25 cellular contexts compared by ENCODE assay signal in genomic region chr11:119599864-119600593, GRCh38.
DNase-seq lines count a peak whose midpoint lies in the region; ATAC-seq and TF ChIP-seq lines count a peak whose summit lies in the region.
"Had no signal": no experiment of that assay in that cellular context is flagged by ENCODE, and none has a peak within 500 bp of the region (broad histone marks: within the 10 kb centered on the region; RNA-seq: fewer than 3 reads in every experiment).

No MANE protein-coding gene starts in this region.

- TF ChIP-seq RAD21 in IMR-90 (IDR thresholded peaks at IDR 0.05; ENCODE audit: low read length) = no peak

- no peak for TF ChIP-seq CTCF in IMR-90 (conservative IDR thresholded peaks at IDR 0.05; ENCODE audit: low read depth, low read length)

- H3K9me3 ChIP-seq in BLaER1 = no peaks in the 10 kb centered on the region
- no peaks in the 10 kb centered on the region for H3K9me3 ChIP-seq in IMR-90 (ENCODE audit: control insufficient read depth, insufficient read depth, low read length)
- H3K9me3 ChIP-seq: gastroesophageal sphincter, pancreas, upper lobe of right lung had no signal

- H3K4me3 ChIP-seq in BLaER1 (no peak overlapping the region), IMR-90 (ENCODE audit: insufficient read depth, low read depth, low read length) (no peak overlapping the region)
- H3K4me3 ChIP-seq: gastroesophageal sphincter, pancreas, upper lobe of right lung had no signal

- in situ Hi-C loops in IMR-90 (cut with MboI; ENCODE audit: low sequenced_read_pairs) = no loop called here

- dilution Hi-C loops in IMR-90 (cut with HindIII; ENCODE audit: low sequenced_read_pairs, unreplicated experiment) = no loop called here

- no peak overlapping the region for H2AFZ ChIP-seq in IMR-90 (replicated peaks; ENCODE audit: low read length, poor library complexity)

- CTCF ChIA-PET in IMR-90 (lab: Yijun Ruan, JAX) = interaction anchor here (0.6 kb wide), 1 partner anchor 216 kb away, joined by 5 read pairs; no protein-coding TSS in a partner anchor

- no peak overlapping the region for H3K56ac ChIP-seq in IMR-90 (ENCODE audit: extremely low read depth, insufficient read depth, low read length)

- 92% methylated on average over 2 of the region's 12 CpGs; no CpG with 5 or more reads in 1 of the 2 experiments for WGBS in IMR-90 (ENCODE audit: extremely low coverage in 2 of 2, insufficient read length in 1 of 2), 2 experiments

- DNase-seq in GM19238 (ENCODE audit: insufficient read length, low spot score) (peak; percentile 41), IMR-90 (peak; percentile 15), NCI-H345 treated with DMSO at 0.1 percent for 48 hours (lab: John Stamatoyannopoulos, UW; ENCODE audit: unreplicated experiment) (no peak)
- DNase-seq: activated CD8-positive, alpha-beta T cell treated with anti-CD3 and anti-CD28 coated beads for 36 hours; activated naive CD4-positive, alpha-beta T cell treated with anti-CD3 and anti-CD28 coated beads for 36 hours; activated T-cell treated with anti-CD3 and anti-CD28 coated beads, Interleukin-2, amount 50 U/mL, for 1 hour; anterior cingulate cortex; C1 segment of cervical spinal cord; erythroblast; GDM1; kidney glomerular epithelial cell; naive B cell; NCI-H774; pancreas; stimulated activated CD4-positive, alpha-beta T cell treated with anti-CD3 and anti-CD28 coated beads, Interleukin-2, amount 100 ng/mL, for 24 hours; stimulated activated naive CD8-positive, alpha-beta T cell treated with anti-CD3 and anti-CD28 coated beads, Interleukin-15, amount 100 ng/mL, for 72 hours; T1000; upper lobe of right lung had no signal

- H3K18ac ChIP-seq in IMR-90 (ENCODE audit: low read depth, low read length) = no peak overlapping the region

- peak overlapping the region; percentile 4; the same call in 2 of the 3 replicates for H2BK15ac ChIP-seq in IMR-90 (ENCODE audit: low read depth, low read length)

- ATAC-seq in IMR-90 (ENCODE audit: low read depth) = no peak
- peak; percentile 88 for ATAC-seq in esophagus mucosa
- ATAC-seq in HG02981 (IDR thresholded peaks at IDR 0.05; ENCODE audit: unreplicated experiment) = no peak
- ATAC-seq in HG02884 (IDR thresholded peaks at IDR 0.05; ENCODE audit: unreplicated experiment) = no peak
- no peak for ATAC-seq in HG03039 (IDR thresholded peaks at IDR 0.05; ENCODE audit: unreplicated experiment)
- ATAC-seq: activated CD8-positive, alpha-beta T cell treated with anti-CD3 and anti-CD28 coated beads for 36 hours; gastroesophageal sphincter; pancreas; SK-N-SH treated with all-trans-retinoic acid at 6 μM for 48 hours; stimulated activated naive CD8-positive, alpha-beta T cell treated with anti-CD3 and anti-CD28 coated beads, Interleukin-15, amount 100 ng/mL, for 72 hours; upper lobe of right lung had no signal

- no peak overlapping the region for H2AK9ac ChIP-seq in IMR-90 (replicated peaks; ENCODE audit: low read depth, low read length, poor library complexity)

- peaks cover 14% of the 10 kb centered on the region for H3K9me1 ChIP-seq in IMR-90 (ENCODE audit: insufficient read depth, low read length)

- H3K27ac ChIP-seq in BLaER1 = peak overlapping the region; percentile 4; the same call in 1 of the 2 replicates
- H3K27ac ChIP-seq in IMR-90 (ENCODE audit: insufficient read depth, low read length) = no peak overlapping the region
- H3K27ac ChIP-seq: gastroesophageal sphincter, pancreas, upper lobe of right lung had no signal

- H2BK5ac ChIP-seq in IMR-90 (ENCODE audit: low read depth, low read length, poor library complexity, severe bottlenecking) = peak overlapping the region; percentile 20

- H4K8ac ChIP-seq in IMR-90 (ENCODE audit: low read depth in 2 of 2, low read length in 2 of 2) = 0 out of 4 replicates have a peak overlapping the region, but pooled peaks of 1 of the 2 experiments have one; percentile 16

- H3K4me1 ChIP-seq in BLaER1 (peaks cover 33% of the 10 kb centered on the region), IMR-90 (ENCODE audit: control insufficient read depth, insufficient read depth, low read length) (peaks cover 6% of the 10 kb centered on the region)
- H3K4me1 ChIP-seq: gastroesophageal sphincter, pancreas, upper lobe of right lung had no signal

- H3K9ac ChIP-seq in BLaER1 = 0 out of 2 replicates have a peak overlapping the region, but pooled peaks have one; percentile 18
- no peak overlapping the region for H3K9ac ChIP-seq in IMR-90 (ENCODE audit: low read depth, low read length)

- H3K14ac ChIP-seq in IMR-90 (replicated peaks; ENCODE audit: low read depth, low read length) = no peak overlapping the region

- POLR2A ChIA-PET in IMR-90 (lab: Charles Lee; ENCODE audit: unreplicated experiment) = no interaction called here

- H3K4ac ChIP-seq in IMR-90 (ENCODE audit: low read depth, low read length) = no peak overlapping the region

- no peak for TF ChIP-seq POLR2A in IMR-90 (IDR thresholded peaks at IDR 0.05; ENCODE audit: low read depth, low read length)

- peak overlapping the region; percentile 37; the same call in 1 of the 2 replicates for H2BK20ac ChIP-seq in IMR-90 (ENCODE audit: low read depth, low read length)

- H4K20me1 ChIP-seq in BLaER1 = no peaks in the 10 kb centered on the region
- no peaks in the 10 kb centered on the region for H4K20me1 ChIP-seq in IMR-90 (ENCODE audit: insufficient read depth, low read length)

- intact Hi-C loops in IMR-90 (cut with micrococcal nuclease) = no loop called here

- no peaks in the 10 kb centered on the region for H3K27me3 ChIP-seq in BLaER1
- H3K27me3 ChIP-seq in IMR-90 (ENCODE audit: control insufficient read depth, insufficient read depth, low read length) = peaks cover 3% of the 10 kb centered on the region; the same call in 1 of the 2 replicates
- H3K27me3 ChIP-seq: pancreas, upper lobe of right lung had no signal

- H3K23ac ChIP-seq in IMR-90 (ENCODE audit: low read depth, low read length) = 0 out of 2 replicates have a peak overlapping the region, but pooled peaks have one; percentile 2

- peak overlapping the region; percentile 79 for H2AK5ac ChIP-seq in IMR-90 (ENCODE audit: low read depth, low read length)

- H3K36me3 ChIP-seq in BLaER1 = no peaks in the 10 kb centered on the region
- H3K36me3 ChIP-seq in IMR-90 (ENCODE audit: control insufficient read depth, insufficient read depth, low read length) = no peaks in the 10 kb centered on the region
- H3K36me3 ChIP-seq: gastroesophageal sphincter, pancreas, upper lobe of right lung had no signal

- peak overlapping the region; percentile 87 for H3K4me2 ChIP-seq in BLaER1
- no peak overlapping the region for H3K4me2 ChIP-seq in IMR-90 (ENCODE audit: low read depth, low read length)

- no peaks in the 10 kb centered on the region for H3K79me1 ChIP-seq in IMR-90 (ENCODE audit: low read depth in 1 of 2, low read length in 2 of 2)

- H4K5ac ChIP-seq in IMR-90 (ENCODE audit: low read depth, low read length) = no peak overlapping the region

- BruUV-seq in IMR-90 (replicated peaks; lab: Mats Ljungman, UMichigan) = no TSS peak

- peak overlapping the region; percentile 70 for H2BK120ac ChIP-seq in IMR-90 (ENCODE audit: low read depth, low read length)

- H4K91ac ChIP-seq in IMR-90 (ENCODE audit: insufficient read depth, low read depth, low read length) = no peak overlapping the region

TF ChIP-seq in IMR-90, 13 proteins besides CTCF, POLR2A, EP300 and RAD21:
- no peak for TF ChIP-seq BHLHE40 (IDR thresholded peaks at IDR 0.05; ENCODE audit: low read depth, low read length)
- no peak for TF ChIP-seq RFX5 (IDR thresholded peaks at IDR 0.05; ENCODE audit: low read depth, low read length)
- TF ChIP-seq CEBPB (IDR thresholded peaks at IDR 0.05; ENCODE audit: low read depth, low read length) = no peak
- TF ChIP-seq, protein P1, sequence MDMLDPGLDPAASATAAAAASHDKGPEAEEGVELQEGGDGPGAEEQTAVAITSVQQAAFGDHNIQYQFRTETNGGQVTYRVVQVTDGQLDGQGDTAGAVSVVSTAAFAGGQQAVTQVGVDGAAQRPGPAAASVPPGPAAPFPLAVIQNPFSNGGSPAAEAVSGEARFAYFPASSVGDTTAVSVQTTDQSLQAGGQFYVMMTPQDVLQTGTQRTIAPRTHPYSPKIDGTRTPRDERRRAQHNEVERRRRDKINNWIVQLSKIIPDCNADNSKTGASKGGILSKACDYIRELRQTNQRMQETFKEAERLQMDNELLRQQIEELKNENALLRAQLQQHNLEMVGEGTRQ (IDR thresholded peaks at IDR 0.05; ENCODE audit: low read depth, low read length) = no peak
- TF ChIP-seq NFE2L2 (IDR thresholded peaks at IDR 0.05; ENCODE audit: low read depth, low read length) = no peak
- TF ChIP-seq ELK1 (IDR thresholded peaks at IDR 0.05; ENCODE audit: borderline replicate concordance, low read depth, low read length) = no peak
- no peak for TF ChIP-seq CHD1 (IDR thresholded peaks at IDR 0.05; ENCODE audit: low read depth, low read length)
